In the genomic region with DNA sequence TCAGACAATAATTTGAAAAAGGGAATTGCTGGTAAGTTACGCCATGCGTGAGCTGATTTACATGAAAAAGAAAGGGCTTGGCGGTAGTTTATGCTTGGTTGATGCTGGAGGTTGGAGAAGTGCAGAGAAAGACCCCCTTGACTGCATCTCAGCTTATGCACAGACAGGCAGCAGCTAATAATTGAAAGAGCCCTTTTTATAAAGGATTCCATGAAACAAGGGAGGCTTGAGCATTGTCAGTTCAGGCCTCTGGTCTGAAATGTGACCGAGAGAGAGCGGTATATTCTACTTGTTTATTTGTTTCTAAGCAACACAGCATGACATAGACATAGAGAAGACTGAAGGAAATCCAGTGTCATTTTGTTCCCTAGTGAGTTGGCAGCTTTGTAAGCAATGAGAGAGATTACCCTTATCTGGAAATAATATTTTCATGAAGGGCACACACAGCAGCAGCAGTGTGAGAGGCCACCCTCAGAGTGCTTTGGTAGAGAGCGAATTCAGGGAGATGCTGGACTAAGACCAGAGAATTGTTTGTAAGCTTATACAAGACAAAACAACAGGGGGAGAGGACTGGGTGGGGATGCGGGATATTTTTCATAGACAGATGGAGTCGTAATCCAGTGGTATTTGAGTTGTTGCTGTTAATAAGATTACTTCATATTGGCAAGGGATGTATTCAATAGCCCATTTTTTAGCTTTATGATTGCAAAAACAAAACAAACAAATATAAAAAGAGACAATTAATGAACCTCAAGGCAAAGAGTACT, we compare ENCODE assay signal across 24 cellular contexts. TPM values are rescaled to one million over a fixed set of nuclear protein-coding genes. Genes with fewer than 3 reads are reported as not detected.
A peak's percentile ranks its signal among the peaks of the same experiment; 100 is the strongest.
DNase-seq lines count a peak whose midpoint lies in the region; TF ChIP-seq lines count a peak whose summit lies in the region.
"Had no signal": no experiment of that assay in that cellular context is flagged by ENCODE, and none has a peak within 500 bp of the region (broad histone marks: within the 10 kb centered on the region; RNA-seq: fewer than 3 reads in every experiment).

No MANE protein-coding gene starts in this region.

- no peak for TF ChIP-seq CTCF in endodermal cell (conservative IDR thresholded peaks at IDR 0.05)

- H4K8ac ChIP-seq in mesenchymal stem cell (ENCODE audit: low read length) = no peak overlapping the region

- H3K4me3 Mint-ChIP-seq in endodermal cell = no peak overlapping the region
- H3K4me3 Mint-ChIP-seq: B cell; HFFc6; IgD-negative memory B cell; T-helper 1 cell treated with Interleukin-12 subunit alpha and Interleukin-12 subunit beta and Interleukin-4 antibody, amounts not matched to agents 30 μg/mL and 1 μg/mL, for 36 hours had no signal

- no peak overlapping the region for H2AFZ ChIP-seq in mesenchymal stem cell (ENCODE audit: low read depth, low read length)

- no peak overlapping the region for H2AK5ac ChIP-seq in mesenchymal stem cell (ENCODE audit: low read length, severe bottlenecking)

- H2BK5ac ChIP-seq in mesenchymal stem cell (ENCODE audit: low read depth, low read length, poor library complexity, severe bottlenecking) = no peak overlapping the region

- H3K27ac ChIP-seq in endodermal cell (ENCODE audit: low read depth, low read length) = peak overlapping the region; percentile 85
- H3K27ac ChIP-seq in mesenchymal stem cell (ENCODE audit: low read length, poor library complexity, severe bottlenecking) = no peak overlapping the region
- H3K27ac ChIP-seq: adrenal gland, gastroesophageal sphincter, VCaP had no signal

- H3K23ac ChIP-seq in mesenchymal stem cell (ENCODE audit: low read length in 2 of 2) = no peak overlapping the region

- H3K36me3 ChIP-seq in endodermal cell (ENCODE audit: control insufficient read depth, insufficient read depth, low read length) = no peaks in the 10 kb centered on the region
- no peaks in the 10 kb centered on the region for H3K36me3 ChIP-seq in mesenchymal stem cell (ENCODE audit: control insufficient read depth in 1 of 2, insufficient read depth in 2 of 2, low read depth in 1 of 2, low read length in 2 of 2)
- H3K36me3 ChIP-seq: adrenal gland, gastroesophageal sphincter had no signal

- WGBS in endodermal cell (ENCODE audit: insufficient coverage in 1 of 2, insufficient read length in 1 of 2), 2 experiments = 67 to 81% methylated on average over 3 to 8 of the region's 8 CpGs
- WGBS in mesenchymal stem cell = 92% methylated on average over 7 of the region's 8 CpGs

- H2BK12ac ChIP-seq in mesenchymal stem cell (ENCODE audit: low read length in 2 of 2) = no peak overlapping the region

- H2BK120ac ChIP-seq in mesenchymal stem cell (ENCODE audit: low read depth, low read length) = no peak overlapping the region

- no peaks in the 10 kb centered on the region for H3K79me1 ChIP-seq in mesenchymal stem cell (replicated peaks; ENCODE audit: low read length, poor library complexity, severe bottlenecking)

- no peak overlapping the region for H3K4me2 ChIP-seq in mesenchymal stem cell (ENCODE audit: low read length, poor library complexity, severe bottlenecking)

- H4K91ac ChIP-seq in mesenchymal stem cell (ENCODE audit: low read length) = no peak overlapping the region

- H3K9ac ChIP-seq in endodermal cell (ENCODE audit: extremely low read depth, low read length, poor library complexity, severe bottlenecking) (no peak overlapping the region), mesenchymal stem cell (ENCODE audit: low read length) (no peak overlapping the region)

- H3K18ac ChIP-seq in mesenchymal stem cell (ENCODE audit: low read depth in 1 of 2, low read length in 2 of 2) = no peak overlapping the region

- H3K36me3 Mint-ChIP-seq in endodermal cell (ENCODE audit: low read depth) = no peaks in the 10 kb centered on the region
- H3K36me3 Mint-ChIP-seq: IgD-negative memory B cell had no signal

- H3K4me3 ChIP-seq in endodermal cell (ENCODE audit: low read length) = no peak overlapping the region
- no peak overlapping the region for H3K4me3 ChIP-seq in mesenchymal stem cell (ENCODE audit: insufficient read depth in 1 of 2, low read depth in 1 of 2, low read length in 2 of 2)
- H3K4me3 ChIP-seq: adrenal gland, gastroesophageal sphincter, mucosa of descending colon had no signal

- DNase-seq in NCI-H82 treated with DMSO at 0.1 percent for 48 hours (lab: John Stamatoyannopoulos, UW; ENCODE audit: unreplicated experiment) (peak; percentile 85), endodermal cell (no peak), mesenchymal stem cell (peak; percentile 47), smooth muscle cell of the brain vasculature (ENCODE audit: low read depth, low spot score) (peak; percentile 7), NCI-H1105 (lab: John Stamatoyannopoulos, UW) (no peak), Ammon's horn (ENCODE audit: low spot score) (no peak), NCI-H1048 (lab: John Stamatoyannopoulos, UW) (no peak), EL (no peak)
- DNase-seq: activated CD4-positive, alpha-beta T cell treated with anti-CD3 and anti-CD28 coated beads, Interleukin-2, amount 50 U/mL, for 4 hours; adrenal gland; erythroblast; HFFc6; left colon; mucosa of descending colon; NCI-H1694; NCI-H2227 treated with DMSO at 0.1 percent for 48 hours; nucleus accumbens; PC-3; stimulated activated CD4-positive, alpha-beta T cell treated with anti-CD3 and anti-CD28 coated beads, Interleukin-15, amount 100 ng/mL, for 24 hours had no signal

- H3K9me3 ChIP-seq in endodermal cell (ENCODE audit: control insufficient read depth, low read length) = no peaks in the 10 kb centered on the region
- H3K9me3 ChIP-seq in mesenchymal stem cell (ENCODE audit: control insufficient read depth, low read length) = no peaks in the 10 kb centered on the region
- H3K9me3 ChIP-seq: adrenal gland, gastroesophageal sphincter, mucosa of descending colon had no signal

- no peaks in the 10 kb centered on the region for H3K9me3 Mint-ChIP-seq in endodermal cell
- H3K9me3 Mint-ChIP-seq: HFFc6; T-helper 1 cell treated with Interleukin-12 subunit alpha and Interleukin-12 subunit beta and Interleukin-4 antibody, amounts not matched to agents 30 μg/mL and 1 μg/mL, for 36 hours had no signal

- no peak overlapping the region for H3K4ac ChIP-seq in mesenchymal stem cell (ENCODE audit: low read depth in 1 of 2, low read length in 2 of 2)

- no peak overlapping the region for H3K14ac ChIP-seq in mesenchymal stem cell (ENCODE audit: low read length in 2 of 2)

- H3K27ac Mint-ChIP-seq in endodermal cell = no peak overlapping the region
- H3K27ac Mint-ChIP-seq: B cell; HFFc6; IgD-negative memory B cell; T-helper 1 cell treated with Interleukin-12 subunit alpha and Interleukin-12 subunit beta and Interleukin-4 antibody, amounts not matched to agents 30 μg/mL and 1 μg/mL, for 36 hours had no signal

- H3K4me1 Mint-ChIP-seq in endodermal cell = peaks cover 8% of the 10 kb centered on the region
- H3K4me1 Mint-ChIP-seq: B cell, IgD-negative memory B cell had no signal

- H3K27me3 Mint-ChIP-seq in endodermal cell (ENCODE audit: insufficient read depth) = peaks cover 3% of the 10 kb centered on the region
- H3K27me3 Mint-ChIP-seq: B cell, IgD-negative memory B cell had no signal

- H2BK15ac ChIP-seq in mesenchymal stem cell (ENCODE audit: low read depth, poor library complexity, severe bottlenecking) = no peak overlapping the region

- H3K4me1 ChIP-seq in endodermal cell (ENCODE audit: control insufficient read depth, insufficient read depth, low read length) = no peaks in the 10 kb centered on the region
- no peaks in the 10 kb centered on the region for H3K4me1 ChIP-seq in mesenchymal stem cell (ENCODE audit: control insufficient read depth, insufficient read depth, low read depth, low read length)
- H3K4me1 ChIP-seq: adrenal gland, gastroesophageal sphincter had no signal

- peaks cover 5% of the 10 kb centered on the region for H3K27me3 ChIP-seq in endodermal cell (ENCODE audit: control insufficient read depth, insufficient read depth, low read length, poor library complexity, severe bottlenecking)
- H3K27me3 ChIP-seq in mesenchymal stem cell (ENCODE audit: control insufficient read depth in 1 of 2, insufficient read depth in 1 of 2, low read length in 2 of 2) = no peaks in the 10 kb centered on the region
- H3K27me3 ChIP-seq: adrenal gland, gastroesophageal sphincter had no signal

RNA-seq across cellular contexts. Expression of a gene that starts 34.6 kb away (rescaled TPM):
- 1 to 10 TPM; 2.3 to 4.1 TPM for total RNA-seq in endodermal cell
- 2.0 TPM for polyA plus RNA-seq in endodermal cell (2013, experiment 1 of 2)
- polyA plus RNA-seq in endodermal cell (2013, experiment 2 of 2) = 2.2 TPM
- polyA plus RNA-seq in mesenchymal stem cell (2013, experiment 1 of 2) = 18.6 TPM
- 17.8 TPM for polyA plus RNA-seq in mesenchymal stem cell (2013, experiment 2 of 2)
- total RNA-seq: B cell had no signal

Comparison
In these comparisons a context has a peak if more than half of its experiments do, and no peak if none do; other contexts are left out.
1. DNase-seq: peak in NCI-H82 treated with DMSO at 0.1 percent for 48 hours (single experiment), mesenchymal stem cell (single experiment) and smooth muscle cell of the brain vasculature (single experiment); none in endodermal cell (single experiment), NCI-H1105 (single experiment), Ammon's horn (single experiment), NCI-H1048 (single experiment) and EL (single experiment).